In the genomic region with DNA sequence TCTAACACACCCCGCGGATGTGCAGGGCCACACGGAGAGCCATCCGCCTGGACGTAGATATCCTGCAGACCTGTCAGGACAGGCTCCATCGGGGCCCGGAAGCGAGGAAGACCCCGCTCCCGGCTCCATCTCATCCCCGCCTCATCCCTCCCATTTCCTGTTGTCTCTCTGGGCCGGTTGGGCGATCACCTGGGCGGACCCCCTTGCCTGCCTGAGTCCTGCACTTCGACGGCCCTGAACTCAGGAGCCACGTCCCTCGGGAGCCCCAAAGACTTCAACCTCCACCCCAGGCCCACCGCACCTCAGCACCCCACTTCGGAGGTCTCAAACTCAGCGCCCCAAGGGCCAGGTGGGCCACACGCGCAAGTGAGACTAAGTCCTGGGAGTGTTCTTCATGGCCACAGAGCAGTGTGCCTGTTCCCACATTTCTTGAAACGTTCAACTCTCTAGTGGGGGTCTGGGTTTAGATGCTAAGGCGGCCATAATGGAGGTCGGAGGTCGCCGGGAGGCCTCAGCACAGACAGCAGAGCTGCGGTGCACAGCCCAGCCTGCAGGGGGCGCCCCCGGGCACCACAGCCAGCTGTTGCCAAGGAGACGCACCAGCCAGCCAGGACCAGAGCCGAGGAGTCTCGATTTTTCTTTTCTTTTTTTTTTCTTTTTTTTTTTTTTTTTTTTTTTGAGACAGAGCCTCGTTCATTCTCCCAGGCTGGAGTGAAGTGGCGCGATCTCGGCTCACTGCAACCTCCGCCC, we compare ENCODE assay signal across 8 cellular contexts. TPM values are rescaled to one million over a fixed set of nuclear protein-coding genes. Genes with fewer than 3 reads are reported as not detected.
DNase-seq lines count a peak whose midpoint lies in the region; ATAC-seq, FAIRE-seq and TF ChIP-seq lines count a peak whose summit lies in the region.

No MANE protein-coding gene starts in this region.

- H3K4me1 Mint-ChIP-seq in astrocyte (ENCODE audit: low read depth, unreplicated experiment), result no peaks in the 10 kb centered on the region
- no peaks in the 10 kb centered on the region for H3K4me1 Mint-ChIP-seq in memory B cell
- H3K4me1 Mint-ChIP-seq in type B pancreatic cell (ENCODE audit: unreplicated experiment), result peaks cover 7% of the 10 kb centered on the region

- FAIRE-seq in astrocyte (lab: Jason Lieb, UNC), result no peak

- H3K27me3 Mint-ChIP-seq in astrocyte (ENCODE audit: low read depth, unreplicated experiment), result peaks cover 30% of the 10 kb centered on the region
- peaks cover 2% of the 10 kb centered on the region for H3K27me3 Mint-ChIP-seq in memory B cell
- H3K27me3 Mint-ChIP-seq in type B pancreatic cell, result peaks cover 3% of the 10 kb centered on the region

- TF ChIP-seq CTCF in astrocyte (IDR thresholded peaks at IDR 0.05; ENCODE audit: insufficient read depth, low read depth, low read length) (peak; percentile 38), type B pancreatic cell (conservative IDR thresholded peaks at IDR 0.05) (peak; percentile 76)

- H3K4me1 ChIP-seq in astrocyte (ENCODE audit: insufficient read depth, low read length), result no peaks in the 10 kb centered on the region

- H3K36me3 Mint-ChIP-seq in astrocyte (ENCODE audit: low read depth, unreplicated experiment) (no peaks in the 10 kb centered on the region), memory B cell (no peaks in the 10 kb centered on the region), type B pancreatic cell (no peaks in the 10 kb centered on the region)

- H3K9me3 Mint-ChIP-seq in astrocyte (ENCODE audit: unreplicated experiment) (no peaks in the 10 kb centered on the region), memory B cell (no peaks in the 10 kb centered on the region), type B pancreatic cell (no peaks in the 10 kb centered on the region)

- no peak overlapping the region for H3K27ac ChIP-seq in astrocyte (ENCODE audit: low read depth, low read length)

- H2AFZ ChIP-seq in astrocyte (ENCODE audit: low read depth, low read length), result no peak overlapping the region

- no peaks in the 10 kb centered on the region for H4K20me1 ChIP-seq in astrocyte (ENCODE audit: insufficient read depth, low read length)

- H3K27me3 ChIP-seq in astrocyte (ENCODE audit: insufficient read depth, low read length), result no peaks in the 10 kb centered on the region

- H3K79me2 ChIP-seq in astrocyte (ENCODE audit: insufficient read depth, low read length), result no peaks in the 10 kb centered on the region

- no peak for ATAC-seq in activated CD4-positive, CD25-positive, alpha-beta regulatory T cell treated with anti-CD3 and anti-CD28 coated beads, Interleukin-2, amount 50 U/mL, for 24 hours
- ATAC-seq in memory B cell (ENCODE audit: low read depth) (peak; percentile 61), GM18511 (IDR thresholded peaks at IDR 0.05; ENCODE audit: unreplicated experiment) (no peak)

- H3K27ac Mint-ChIP-seq in astrocyte (ENCODE audit: unreplicated experiment), result no peak overlapping the region
- H3K27ac Mint-ChIP-seq in memory B cell, result no peak overlapping the region
- H3K27ac Mint-ChIP-seq in type B pancreatic cell, result no peak overlapping the region

- H3K9ac ChIP-seq in astrocyte (ENCODE audit: low read length), result no peak overlapping the region

- H3K36me3 ChIP-seq in astrocyte (ENCODE audit: insufficient read depth, low read length), result no peaks in the 10 kb centered on the region

- H3K4me3 ChIP-seq in astrocyte (ENCODE audit: insufficient read depth, low read depth, low read length), result no peak overlapping the region

- no peak overlapping the region for H3K4me3 Mint-ChIP-seq in astrocyte (ENCODE audit: unreplicated experiment)
- no peak overlapping the region for H3K4me3 Mint-ChIP-seq in memory B cell
- no peak overlapping the region for H3K4me3 Mint-ChIP-seq in type B pancreatic cell

- no peaks in the 10 kb centered on the region for H3K9me3 ChIP-seq in astrocyte (ENCODE audit: insufficient read depth, low read depth, low read length)

- H3K4me2 ChIP-seq in astrocyte (ENCODE audit: low read length), result no peak overlapping the region

- DNase-seq in activated CD4-positive, CD25-positive, alpha-beta regulatory T cell (lab: John Stamatoyannopoulos, UW), result peak; percentile 8 to 25 (median 14)
- peak; percentile 9 for DNase-seq in SKM-1 (lab: John Stamatoyannopoulos, UW; ENCODE audit: unreplicated experiment)
- no peak for DNase-seq in astrocyte (ENCODE audit: low read depth)
- peak; percentile 32 to 33 for DNase-seq in memory B cell (ENCODE audit: low spot score in 2 of 2)
- DNase-seq in type B pancreatic cell (ENCODE audit: extremely low spot score, unreplicated experiment), result no peak
- no peak for DNase-seq in SHP77 (lab: John Stamatoyannopoulos, UW)

RNA-seq across cellular contexts. Expression of gene FADD, which starts 26.0 kb away (rescaled TPM):
- total RNA-seq in astrocyte (37.8 and 40.8 TPM in 2 replicates), type B pancreatic cell (ENCODE audit: low replicate concordance) (24.0 TPM in 2 replicates)

Comparison
In these comparisons a context has a peak if more than half of its experiments do, and no peak if none do; other contexts are left out.
1. DNase-seq: peak in activated CD4-positive, CD25-positive, alpha-beta regulatory T cell (4 of 4), SKM-1 (single experiment) and memory B cell (2 of 2); none in astrocyte (single experiment), type B pancreatic cell (single experiment) and SHP77 (0 of 2).